11 cellular contexts compared by ENCODE assay signal in the genomic region with DNA sequence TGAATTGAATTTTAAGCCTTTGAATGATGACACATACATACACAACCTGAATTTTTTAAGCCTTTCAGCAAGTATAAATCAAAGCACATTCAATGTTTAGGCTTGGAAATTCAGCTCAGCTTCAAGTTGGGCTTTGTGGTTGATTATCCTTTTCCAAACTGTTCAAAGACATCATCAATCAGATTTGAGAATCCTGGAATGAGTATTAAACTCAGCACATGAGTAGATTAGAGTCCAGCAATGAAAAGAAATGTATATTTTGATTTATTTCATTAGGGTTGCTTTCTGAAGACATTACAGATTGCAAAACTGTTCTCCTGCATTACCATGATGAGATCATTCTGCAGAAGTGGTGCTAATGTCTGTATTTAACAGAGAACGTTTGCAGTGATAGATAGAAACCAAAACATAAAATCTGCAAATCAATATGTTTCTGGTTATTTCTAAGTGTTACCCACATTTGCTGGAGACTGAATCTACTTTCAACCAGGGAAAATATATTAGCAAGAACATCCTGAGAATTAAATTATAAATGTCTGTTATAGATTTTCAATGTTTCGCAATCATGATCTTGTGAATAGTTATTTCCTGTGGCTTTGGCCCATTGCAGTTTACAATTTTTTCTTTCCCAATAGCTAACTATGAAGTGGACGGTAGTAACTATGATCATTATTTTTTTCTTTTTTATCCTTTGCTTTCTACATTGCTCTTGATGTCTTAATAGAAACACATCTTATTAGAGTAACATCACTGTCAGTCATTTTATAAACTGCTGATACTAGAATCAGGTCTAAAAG.
"Had no signal": no experiment of that assay in that cellular context is flagged by ENCODE, and none has a peak within 500 bp of the region (broad histone marks: within the 10 kb centered on the region; RNA-seq: fewer than 3 reads in every experiment).

No MANE protein-coding gene starts in this region.

- H3K4me1 ChIP-seq: left lung had no signal

- DNase-seq: activated CD4-positive, alpha-beta T cell treated with anti-CD3 and anti-CD28 coated beads for 1 hour; activated CD4-positive, alpha-beta T cell treated with anti-CD3 and anti-CD28 coated beads, Interleukin-2, amount 50 U/mL, for 48 hours; activated effector memory CD4-positive, alpha-beta T cell treated with anti-CD3 and anti-CD28 coated beads, Interleukin-2, amount 50 U/mL, for 16 hours; activated T-cell treated with anti-CD3 and anti-CD28 coated beads, Interleukin-2, amount 50 U/mL, for 4 hours; dorsolateral prefrontal cortex; left lung; small intestine; T-helper 9 cell had no signal

- H3K4me3 ChIP-seq: dorsolateral prefrontal cortex, gastroesophageal sphincter, left lung, tibial nerve had no signal

- H3K9me3 ChIP-seq: gastroesophageal sphincter, tibial nerve had no signal

- H3K27ac ChIP-seq: dorsolateral prefrontal cortex, gastroesophageal sphincter, left lung had no signal

- ATAC-seq: activated naive CD4-positive, alpha-beta T cell treated with anti-CD3 and anti-CD28 coated beads, Interleukin-2, amount 50 U/mL, for 72 hours; activated T-cell treated with anti-CD3 and anti-CD28 coated beads, Interleukin-2, amount 50 U/mL, for 4 hours; gastroesophageal sphincter; left lung had no signal

- H3K36me3 ChIP-seq: gastroesophageal sphincter, left lung, tibial nerve had no signal

- H3K27me3 ChIP-seq: dorsolateral prefrontal cortex, gastroesophageal sphincter, left lung, tibial nerve had no signal
